In genomic region chr19:42325308-42325895, GRCh38 we compare ENCODE assay signal across 8 cellular contexts. TPM values are rescaled to one million over a fixed set of nuclear protein-coding genes. Genes with fewer than 3 reads are reported as not detected.
A peak's percentile ranks its signal among the peaks of the same experiment; 100 is the strongest.
DNase-seq lines count a peak whose midpoint lies in the region; ATAC-seq and TF ChIP-seq lines count a peak whose summit lies in the region.

Gene MEGF8 (plus strand): TSS chr19:42325635. CDS start chr19:42326244, 609 bp downstream.

- H3K4me1 Mint-ChIP-seq in Caco-2 (ENCODE audit: low read depth, unreplicated experiment) (peaks cover 17% of the 10 kb centered on the region), endodermal cell (peaks cover 3% of the 10 kb centered on the region)

- H3K56ac ChIP-seq in mesendoderm (ENCODE audit: low read length): peak within 1 kb of the TSS; percentile 93

- H3K4ac ChIP-seq in mesendoderm (ENCODE audit: low read depth, low read length): peak within 1 kb of the TSS; percentile 66

- 0% methylated on average over 6 to 45 of the region's 45 CpGs for WGBS in endodermal cell (ENCODE audit: insufficient coverage in 1 of 2, insufficient read length in 1 of 2), 2 experiments
- no CpG with 5 or more reads among the region's 45 CpGs for WGBS in mesendoderm (ENCODE audit: extremely low coverage, insufficient coverage, low lambda C conversion rate)

- H3K36me3 Mint-ChIP-seq in Caco-2 (ENCODE audit: insufficient read depth, unreplicated experiment) (no peaks in the 10 kb centered on the region), endodermal cell (ENCODE audit: low read depth) (no peaks in the 10 kb centered on the region)

- TF ChIP-seq CTCF in Caco-2 (IDR thresholded peaks at IDR 0.05; ENCODE audit: insufficient read depth in 1 of 2, low read depth in 1 of 2, low read length in 1 of 2, severe bottlenecking in 1 of 2, unreplicated experiment in 1 of 2): peak in 1 of 2 experiments; percentile 91
- TF ChIP-seq CTCF in endodermal cell (conservative IDR thresholded peaks at IDR 0.05): no peak

- peaks cover 3% of the 10 kb centered on the region for H3K79me2 ChIP-seq in mesendoderm (ENCODE audit: control insufficient read depth, insufficient read depth, low read length)

- H3K27me3 ChIP-seq in Caco-2 (replicated peaks; ENCODE audit: control insufficient read depth, insufficient read depth, low read length) (no peaks in the 10 kb centered on the region), endodermal cell (ENCODE audit: control insufficient read depth, insufficient read depth, low read length, poor library complexity, severe bottlenecking) (peaks cover 44% of the 10 kb centered on the region), mesendoderm (ENCODE audit: insufficient read depth, low read length, poor library complexity) (peaks cover 4% of the 10 kb centered on the region)

- H2BK5ac ChIP-seq in mesendoderm (ENCODE audit: low read length): no peak within 1 kb of the TSS

- H3K4me3 Mint-ChIP-seq in Caco-2 (ENCODE audit: unreplicated experiment): peak within 1 kb of the TSS; percentile 89
- peak within 1 kb of the TSS; percentile 79 for H3K4me3 Mint-ChIP-seq in endodermal cell

- no peak within 1 kb of the TSS for H4K5ac ChIP-seq in mesendoderm (ENCODE audit: low read length)

- CTCF ChIA-PET in Caco-2 (lab: Charles Lee): no interaction called here

- H3K27ac Mint-ChIP-seq in Caco-2 (ENCODE audit: unreplicated experiment): peak within 1 kb of the TSS; percentile 72
- H3K27ac Mint-ChIP-seq in endodermal cell: peak within 1 kb of the TSS; percentile 70

- no peak within 1 kb of the TSS for H4K8ac ChIP-seq in mesendoderm (ENCODE audit: low read depth, low read length)

- peak; percentile 89 for ATAC-seq in GM21360 (IDR thresholded peaks at IDR 0.05; ENCODE audit: unreplicated experiment)

- no peak within 1 kb of the TSS for H3K27ac ChIP-seq in endodermal cell (ENCODE audit: low read depth, low read length)
- H3K27ac ChIP-seq in mesendoderm (ENCODE audit: low read depth, low read length): no peak within 1 kb of the TSS

- peak within 1 kb of the TSS; percentile 71 for H3K4me2 ChIP-seq in mesendoderm (ENCODE audit: low read length)

- H3K18ac ChIP-seq in mesendoderm (ENCODE audit: low read length): peak within 1 kb of the TSS; percentile 77

- H3K4me3 ChIP-seq in Caco-2 (ENCODE audit: low read depth, low read length) (peak within 1 kb of the TSS; percentile 71), endodermal cell (ENCODE audit: low read length) (peak within 1 kb of the TSS; percentile 96), mesendoderm (ENCODE audit: low read length) (peak within 1 kb of the TSS; percentile 94)

- DNase-seq in Caco-2 (peak; percentile 99), HT1080 (ENCODE audit: low read depth) (peak; percentile 99), NOMO-1 treated with DMSO at 0.1 percent for 48 hours (lab: John Stamatoyannopoulos, UW; ENCODE audit: unreplicated experiment) (peak; percentile 99), endodermal cell (peak; percentile 99), mesendoderm (peak; percentile 100)
- DNase-seq in activated CD8-positive, alpha-beta memory T cell treated with anti-CD3 and anti-CD28 coated beads, Interleukin-2, amount 50 U/mL, for 1 hour (ENCODE audit: extremely low read depth): peak; percentile 95
- peak; percentile 98 for DNase-seq in stimulated activated CD8-positive, alpha-beta memory T cell treated with anti-CD3 and anti-CD28 coated beads, Interleukin-15, amount 100 ng/mL, for 1 hour (ENCODE audit: low read depth)

- POLR2A ChIA-PET in Caco-2 (lab: Charles Lee): no interaction called here

- no peaks in the 10 kb centered on the region for H3K36me3 ChIP-seq in Caco-2 (ENCODE audit: control insufficient read depth, insufficient read depth, low read length)
- H3K36me3 ChIP-seq in endodermal cell (ENCODE audit: control insufficient read depth, insufficient read depth, low read length): no peaks in the 10 kb centered on the region
- H3K36me3 ChIP-seq in mesendoderm (ENCODE audit: control insufficient read depth, insufficient read depth, low read length): no peaks in the 10 kb centered on the region

- peaks cover 13% of the 10 kb centered on the region for H3K79me1 ChIP-seq in mesendoderm (ENCODE audit: low read length)

- no peak within 1 kb of the TSS for H2BK120ac ChIP-seq in mesendoderm (ENCODE audit: low read depth, low read length)

- BruUV-seq in Caco-2 (replicated peaks; lab: Mats Ljungman, UMichigan): no TSS peak

- no peak within 1 kb of the TSS for H2BK15ac ChIP-seq in mesendoderm (replicated peaks; ENCODE audit: low read depth)

- peak within 1 kb of the TSS; percentile 89 for H3K23ac ChIP-seq in mesendoderm (ENCODE audit: low read length)

- H3K9ac ChIP-seq in endodermal cell (ENCODE audit: extremely low read depth, low read length, poor library complexity, severe bottlenecking): peak within 1 kb of the TSS; percentile 66
- H3K9ac ChIP-seq in mesendoderm (ENCODE audit: low read length): peak within 1 kb of the TSS; percentile 96

- H3K9me3 Mint-ChIP-seq in Caco-2 (ENCODE audit: unreplicated experiment) (no peaks in the 10 kb centered on the region), endodermal cell (no peaks in the 10 kb centered on the region)

- H3K9me3 ChIP-seq in Caco-2 (no peaks in the 10 kb centered on the region), endodermal cell (ENCODE audit: control insufficient read depth, low read length) (no peaks in the 10 kb centered on the region)

- H3K27me3 Mint-ChIP-seq in Caco-2 (ENCODE audit: insufficient read depth, unreplicated experiment): peaks cover 3% of the 10 kb centered on the region
- peaks cover 48% of the 10 kb centered on the region for H3K27me3 Mint-ChIP-seq in endodermal cell (ENCODE audit: insufficient read depth)

- H3K4me1 ChIP-seq in Caco-2: no peaks in the 10 kb centered on the region; the same call in 1 of the 2 replicates
- no peaks in the 10 kb centered on the region for H3K4me1 ChIP-seq in endodermal cell (ENCODE audit: control insufficient read depth, insufficient read depth, low read length)
- no peaks in the 10 kb centered on the region for H3K4me1 ChIP-seq in mesendoderm (ENCODE audit: control insufficient read depth, low read depth, low read length)

- no peak within 1 kb of the TSS for H2AK5ac ChIP-seq in mesendoderm (ENCODE audit: low read length)

- intact Hi-C loops in Caco-2 (cut with micrococcal nuclease; ENCODE audit: unreplicated experiment): loop anchor here (1.0 kb wide), 5 partner anchors 23 to 217 kb away; partner anchors contain the start of genes PAFAH1B3 and PRR19

RNA-seq across cellular contexts. Expression of gene MEGF8, which starts in this region (rescaled TPM):
- total RNA-seq in Caco-2 (2022) (17.9 and 19.3 TPM in 2 replicates), endodermal cell (10 to 100 TPM; 48.0 to 51.4 TPM)
- total RNA-seq in HT1080 (2014; rRNA removed; shearing (Covaris generic)): 13.2 TPM in 2 replicates
- 8.7 and 9.7 TPM in 2 replicates for polyA plus RNA-seq in HT1080 (2015; cell fraction: cytosol; rRNA removed)
- polyA plus RNA-seq in HT1080 (2015; cell fraction: nucleus; rRNA removed): 31.9 and 34.0 TPM in 2 replicates
- polyA plus RNA-seq in endodermal cell (2013, experiment 1 of 2): 26.6 TPM
- polyA plus RNA-seq in endodermal cell (2013, experiment 2 of 2): 28.6 TPM
- polyA plus RNA-seq in mesendoderm (2013, experiment 1 of 2): 7.0 TPM
- 7.0 TPM for polyA plus RNA-seq in mesendoderm (2013, experiment 2 of 2)
